In genomic region chr12:50081096-50081808, GRCh38 we compare ENCODE assay signal across 1 cellular context.
TF ChIP-seq lines count a peak whose summit lies in the region.

No MANE protein-coding gene starts in this region.

TF ChIP-seq in HepG2, 621 proteins besides CTCF, POLR2A, EP300 and RAD21:
- TF ChIP-seq HNRNPK (IDR thresholded peaks at IDR 0.05; ENCODE audit: low read depth, low read length, poor library complexity, severe bottlenecking): peak; percentile 9
- TF ChIP-seq REPIN1 (CRISPR knock-in tag; IDR thresholded peaks at IDR 0.05; ENCODE audit: borderline replicate concordance, low read depth): no peak
TF ChIP-seq in HepG2: peak in this region for 1.
